ENCODE assay signal across 14 cellular contexts in the genomic region with DNA sequence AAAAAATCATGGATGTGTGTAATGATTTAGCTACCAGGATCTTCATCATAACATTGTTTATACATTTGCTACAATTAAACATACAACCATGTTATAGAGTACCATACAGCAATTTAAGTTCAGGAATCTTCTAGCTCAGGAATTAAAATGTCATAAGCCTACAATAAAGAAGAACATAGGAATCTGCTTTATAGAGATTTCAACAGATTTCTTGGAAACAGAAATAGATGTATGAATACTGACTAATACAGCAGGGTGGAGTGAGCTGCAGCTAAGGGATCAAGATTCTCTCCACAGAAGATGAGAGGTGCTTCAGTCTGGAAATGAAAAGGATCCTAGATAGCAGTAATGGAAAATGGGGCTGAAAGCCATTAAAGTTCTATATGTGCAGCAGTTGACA.
DNase-seq lines count a peak whose midpoint lies in the region; ATAC-seq and TF ChIP-seq lines count a peak whose summit lies in the region.
"Had no signal": no experiment of that assay in that cellular context is flagged by ENCODE, and none has a peak within 500 bp of the region (broad histone marks: within the 10 kb centered on the region; RNA-seq: fewer than 3 reads in every experiment).

No MANE protein-coding gene starts in this region.

- H3K9ac ChIP-seq in mammary epithelial cell (ENCODE audit: insufficient read depth, low read length): no peak overlapping the region

- in situ Hi-C loops in mammary epithelial cell (cut with MboI; ENCODE audit: low sequenced_read_pairs in 2 of 2): no loop called here

- DNase-seq in heart left ventricle (no peak), right cardiac atrium (no peak), mammary epithelial cell (no peak), iris pigment epithelial cell (ENCODE audit: low read depth) (peak; percentile 46), vagina (ENCODE audit: extremely low spot score in 2 of 2) (no peak), AG08396 (ENCODE audit: low spot score) (no peak), GOT3 (lab: John Stamatoyannopoulos, UW) (no peak)
- DNase-seq: activated CD4-positive, alpha-beta T cell treated with anti-CD3 and anti-CD28 coated beads, Interleukin-2, amount 50 U/mL, for 48 hours; CD8-positive, alpha-beta memory T cell; NCI-H1930; stimulated activated CD4-positive, alpha-beta T cell treated with anti-CD3 and anti-CD28 coated beads, Interleukin-2, amount 100 ng/mL, for 24 hours; stimulated activated CD8-positive, alpha-beta memory T cell treated with anti-CD3 and anti-CD28 coated beads, Interleukin-4, amount 100 ng/mL, for 48 hours had no signal

- TF ChIP-seq CTCF in heart left ventricle (IDR thresholded peaks at IDR 0.05) (no peak), mammary epithelial cell (conservative IDR thresholded peaks at IDR 0.05 in 1 of 2, IDR thresholded peaks at IDR 0.05 in 1 of 2; ENCODE audit: extremely low read depth in 1 of 2, insufficient read depth in 1 of 2, low read depth in 1 of 2, low read length in 2 of 2) (no peak), vagina (IDR thresholded peaks at IDR 0.05) (no peak)

- ATAC-seq in heart left ventricle: peak in 1 of 4 donors; percentile 36
- no peak for ATAC-seq in right cardiac atrium
- no peak for ATAC-seq in HG03354 (IDR thresholded peaks at IDR 0.05; ENCODE audit: poor library complexity, severe bottlenecking, unreplicated experiment)

- BruUV-seq in mammary epithelial cell (replicated peaks; lab: Mats Ljungman, UMichigan): no TSS peak

- no peaks in the 10 kb centered on the region for H3K27me3 ChIP-seq in heart left ventricle
- H3K27me3 ChIP-seq in right cardiac atrium (ENCODE audit: control insufficient read depth, insufficient read depth): no peaks in the 10 kb centered on the region
- H3K27me3 ChIP-seq in mammary epithelial cell (ENCODE audit: insufficient read depth, low read length): no peaks in the 10 kb centered on the region
- H3K27me3 ChIP-seq in vagina: no peaks in the 10 kb centered on the region
- H3K27me3 ChIP-seq: adrenal gland had no signal

- no peaks in the 10 kb centered on the region for H3K36me3 ChIP-seq in heart left ventricle
- H3K36me3 ChIP-seq in mammary epithelial cell (ENCODE audit: insufficient read depth, low read length): no peaks in the 10 kb centered on the region
- H3K36me3 ChIP-seq in vagina: no peaks in the 10 kb centered on the region
- H3K36me3 ChIP-seq: adrenal gland had no signal

- TF ChIP-seq POLR2A in heart left ventricle (IDR thresholded peaks at IDR 0.05) (no peak), vagina (IDR thresholded peaks at IDR 0.05) (no peak)

- no peak overlapping the region for H3K4me3 ChIP-seq in heart left ventricle
- H3K4me3 ChIP-seq in right cardiac atrium (ENCODE audit: low read length): no peak overlapping the region
- H3K4me3 ChIP-seq in mammary epithelial cell (replicated peaks in 1 of 3; ENCODE audit: insufficient read depth in 1 of 3, low read depth in 2 of 3, low read length in 3 of 3): no peak overlapping the region
- H3K4me3 ChIP-seq in vagina: no peak overlapping the region
- H3K4me3 ChIP-seq: adrenal gland had no signal

- peak overlapping the region in 10 of 12 donors; percentile 9 to 67 (median 41) for H3K27ac ChIP-seq in heart left ventricle
- H3K27ac ChIP-seq in right cardiac atrium (ENCODE audit: low read length): no peak overlapping the region
- peak overlapping the region; percentile 47 for H3K27ac ChIP-seq in mammary epithelial cell (ENCODE audit: insufficient read depth, low read depth, low read length)
- peak overlapping the region; percentile 51 for H3K27ac ChIP-seq in vagina

- intact Hi-C loops in heart left ventricle (cut with DNase I): no loop called here
- intact Hi-C loops in right cardiac atrium (cut with DNase I): no loop called here
- intact Hi-C loops in mammary epithelial cell (cut with micrococcal nuclease): no loop called here
- intact Hi-C loops in vagina (cut with DNase I): no loop called here

- dilution Hi-C loops in mammary epithelial cell (cut with HindIII; ENCODE audit: low sequenced_read_pairs): no loop called here

- H4K20me1 ChIP-seq in mammary epithelial cell (ENCODE audit: insufficient read depth, low read length): no peaks in the 10 kb centered on the region

- CTCF ChIA-PET in mammary epithelial cell (lab: Charles Lee; ENCODE audit: low non-redundant PET): interaction anchor here (0.5 to 0.7 kb wide), 3 partner anchors 8 to 41 kb away, joined by 3 to 6 read pairs (median 4); no protein-coding TSS in a partner anchor

- peak overlapping the region; percentile 2 for H2AFZ ChIP-seq in mammary epithelial cell (ENCODE audit: low read depth, low read length)

- peaks cover 0 to 23% (median 12%) of the 10 kb centered on the region in 12 donors for H3K4me1 ChIP-seq in heart left ventricle
- peaks cover 4% of the 10 kb centered on the region for H3K4me1 ChIP-seq in right cardiac atrium (ENCODE audit: control insufficient read depth, insufficient read depth, low read length)
- peaks cover 33% of the 10 kb centered on the region for H3K4me1 ChIP-seq in mammary epithelial cell (ENCODE audit: insufficient read depth, low read length)
- peaks cover 4% of the 10 kb centered on the region for H3K4me1 ChIP-seq in vagina

- H3K9me3 ChIP-seq in heart left ventricle: peaks cover 0 to 22% (median 0%) of the 10 kb centered on the region in 12 donors
- no peaks in the 10 kb centered on the region for H3K9me3 ChIP-seq in right cardiac atrium (ENCODE audit: control insufficient read depth, low read length)
- peaks cover 6% of the 10 kb centered on the region for H3K9me3 ChIP-seq in mammary epithelial cell (replicated peaks; ENCODE audit: insufficient read depth, low read length)
- H3K9me3 ChIP-seq in vagina: no peaks in the 10 kb centered on the region
- H3K9me3 ChIP-seq: adrenal gland had no signal

- no peaks in the 10 kb centered on the region for H3K79me2 ChIP-seq in mammary epithelial cell (ENCODE audit: insufficient read depth, low read length)

- peak overlapping the region; percentile 61 for H3K4me2 ChIP-seq in mammary epithelial cell (ENCODE audit: insufficient read depth, low read depth, low read length)
